Comparison of ENCODE assay signal across 8 cellular contexts in genomic region chr2:36966370-36967235, GRCh38. TPM values are rescaled to one million over a fixed set of nuclear protein-coding genes. Genes with fewer than 3 reads are reported as not detected.
DNase-seq lines count a peak whose midpoint lies in the region; ATAC-seq and FAIRE-seq lines count a peak whose summit lies in the region.

STRN (minus strand) TSS chr2:36966536; CDS start chr2:36966463, 73 bp downstream.

- no peaks in the 10 kb centered on the region for H3K9me3 ChIP-seq in T-helper 17 cell (ENCODE audit: control insufficient read depth, low read length, poor library complexity, severe bottlenecking)

- DNase-seq in NCI-H187 (lab: John Stamatoyannopoulos, UW) (peak; percentile 94 to 98), T-helper 17 cell (peak; percentile 99), amygdala (lab: John Stamatoyannopoulos, UW) (peak; percentile 40 to 99 (median 92)), left ventricle myocardium superior (peak; percentile 99), pulmonary artery endothelial cell (ENCODE audit: low read depth, low spot score) (peak; percentile 82), urothelium cell line (ENCODE audit: low spot score) (peak; percentile 100)

- ATAC-seq in GM18502 (IDR thresholded peaks at IDR 0.05; ENCODE audit: poor library complexity, unreplicated experiment), result peak; percentile 98
- peak; percentile 95 for ATAC-seq in HG02943 (IDR thresholded peaks at IDR 0.05; ENCODE audit: low read depth, unreplicated experiment)
- ATAC-seq in T-helper 17 cell, result peak; percentile 91
- ATAC-seq in left ventricle myocardium superior, result peak; percentile 96

- peaks cover 6% of the 10 kb centered on the region for H3K36me3 Mint-ChIP-seq in T-helper 17 cell (ENCODE audit: low read depth)

- intact Hi-C loops in left ventricle myocardium superior (cut with micrococcal nuclease), result no loop called here

- FAIRE-seq in urothelium cell line (lab: Jason Lieb, UNC), result peak; percentile 91

- no peaks in the 10 kb centered on the region for H3K27me3 Mint-ChIP-seq in T-helper 17 cell

- H3K4me3 Mint-ChIP-seq in T-helper 17 cell, result peak within 1 kb of the TSS; percentile 99

- peak within 1 kb of the TSS; percentile 99 for H3K27ac Mint-ChIP-seq in T-helper 17 cell

- peaks cover 47% of the 10 kb centered on the region for H3K4me1 Mint-ChIP-seq in T-helper 17 cell

RNA-seq across cellular contexts. Expression of gene STRN, which starts in this region (rescaled TPM):
- total RNA-seq in T-helper 17 cell, result 10 to 100 TPM; 29.2 to 36.0 TPM
- 49.7 TPM for total RNA-seq in left ventricle myocardium superior
- total RNA-seq in pulmonary artery endothelial cell, result 19.6 and 34.3 TPM in 2 replicates

Comparison
In these comparisons a context has a peak if more than half of its experiments do, and no peak if none do; other contexts are left out.
1. Peak in every context shown above with its lines: DNase-seq and ATAC-seq.